ENCODE assay signal across 10 cellular contexts in genomic region chr15:85587707-85588441, GRCh38.
A peak's percentile ranks its signal among the peaks of the same experiment; 100 is the strongest.
DNase-seq lines count a peak whose midpoint lies in the region; ATAC-seq and TF ChIP-seq lines count a peak whose summit lies in the region.
"Had no signal": no experiment of that assay in that cellular context is flagged by ENCODE, and none has a peak within 500 bp of the region (broad histone marks: within the 10 kb centered on the region; RNA-seq: fewer than 3 reads in every experiment).

No MANE protein-coding gene starts in this region.

- H3K4me3 Mint-ChIP-seq in T-helper 17 cell, result no peak overlapping the region

- H3K27me3 Mint-ChIP-seq in T-helper 17 cell, result no peaks in the 10 kb centered on the region

- H3K27me3 ChIP-seq in gastroesophageal sphincter (no peaks in the 10 kb centered on the region), skeletal muscle tissue (ENCODE audit: control insufficient read depth in 3 of 3, insufficient read depth in 3 of 3, low read length in 3 of 3) (no peaks in the 10 kb centered on the region)
- H3K27me3 ChIP-seq: testis had no signal

- 70 to 80% methylated on average over 4 to 6 of the region's 10 CpGs for WGBS in gastroesophageal sphincter (ENCODE audit: low coverage in 1 of 2), 2 donors

- DNase-seq in GM03348 (ENCODE audit: low spot score) (peak; percentile 57), T-helper 17 cell (no peak), T-helper 9 cell (no peak), NCI-H1694 (lab: John Stamatoyannopoulos, UW) (no peak)
- DNase-seq: kidney, testis had no signal

- no peaks in the 10 kb centered on the region for H3K9me3 ChIP-seq in T-helper 17 cell (ENCODE audit: control insufficient read depth, low read length, poor library complexity, severe bottlenecking)
- H3K9me3 ChIP-seq in gastroesophageal sphincter, result no peaks in the 10 kb centered on the region
- H3K9me3 ChIP-seq in skeletal muscle tissue (ENCODE audit: control insufficient read depth in 3 of 3, low read length in 3 of 3), result no peaks in the 10 kb centered on the region
- H3K9me3 ChIP-seq: testis had no signal

- no peak for TF ChIP-seq CTCF in gastroesophageal sphincter (IDR thresholded peaks at IDR 0.05)

- peaks cover 29 to 87% (median 32%) of the 10 kb centered on the region in 3 donors for H3K4me1 ChIP-seq in gastroesophageal sphincter
- peaks cover 32 to 58% (median 54%) of the 10 kb centered on the region in 3 donors for H3K4me1 ChIP-seq in skeletal muscle tissue (ENCODE audit: control insufficient read depth in 3 of 3, insufficient read depth in 3 of 3, low read length in 3 of 3)
- H3K4me1 ChIP-seq: testis had no signal

- H3K36me3 ChIP-seq in gastroesophageal sphincter (peaks cover 0 to 18% of the 10 kb centered on the region in 2 donors), skeletal muscle tissue (ENCODE audit: control insufficient read depth in 3 of 3, insufficient read depth in 3 of 3, low read length in 3 of 3) (peaks cover 0 to 3% (median 0%) of the 10 kb centered on the region in 3 donors)

- no peak overlapping the region for H3K9ac ChIP-seq in skeletal muscle tissue (ENCODE audit: low read depth in 1 of 3, low read length in 3 of 3)

- peak overlapping the region; percentile 11 for H3K27ac Mint-ChIP-seq in T-helper 17 cell

- TF ChIP-seq POLR2A in gastroesophageal sphincter (IDR thresholded peaks at IDR 0.05), result no peak

- H3K4me1 Mint-ChIP-seq in T-helper 17 cell, result peaks cover 41% of the 10 kb centered on the region

- H3K27ac ChIP-seq in gastroesophageal sphincter, result peak overlapping the region in 3 of 4 donors; percentile 61 to 65 (median 64)
- H3K27ac ChIP-seq in skeletal muscle tissue (ENCODE audit: low read depth, low read length), result peak overlapping the region; percentile 50
- H3K27ac ChIP-seq: testis had no signal

- H3K4me3 ChIP-seq in gastroesophageal sphincter (no peak overlapping the region), skeletal muscle tissue (ENCODE audit: low read length in 3 of 3) (no peak overlapping the region)
- H3K4me3 ChIP-seq: testis had no signal

- TF ChIP-seq EP300 in gastroesophageal sphincter (IDR thresholded peaks at IDR 0.05), result no peak

- peaks cover 2% of the 10 kb centered on the region for H3K36me3 Mint-ChIP-seq in T-helper 17 cell (ENCODE audit: low read depth)

- ATAC-seq in T-helper 17 cell (no peak), gastroesophageal sphincter (peak; percentile 47), GM18909 (IDR thresholded peaks at IDR 0.05; ENCODE audit: poor library complexity, unreplicated experiment) (no peak), HG02623 (IDR thresholded peaks at IDR 0.05; ENCODE audit: unreplicated experiment) (no peak)
